ENCODE assay signal across 8 cellular contexts in genomic region chr6:13445005-13445743, GRCh38. TPM values are rescaled to one million over a fixed set of nuclear protein-coding genes. Genes with fewer than 3 reads are reported as not detected.
DNase-seq lines count a peak whose midpoint lies in the region; ATAC-seq and TF ChIP-seq lines count a peak whose summit lies in the region.

No MANE protein-coding gene starts in this region.

- ATAC-seq in HG03432 (IDR thresholded peaks at IDR 0.05; ENCODE audit: unreplicated experiment) = peak; percentile 57
- ATAC-seq in gastrocnemius medialis = peak; percentile 92 to 93

- H3K27ac Mint-ChIP-seq in activated CD4-positive, alpha-beta memory T cell treated with anti-CD3 and anti-CD28 coated beads, Interleukin-2, amount 10 ng/mL, durations not matched to agents 7 days and 5 days = no peak overlapping the region

- H2BK15ac ChIP-seq in neuronal stem cell (ENCODE audit: low read length) = no peak overlapping the region

- no peak overlapping the region for H3K23ac ChIP-seq in neuronal stem cell (ENCODE audit: low read depth, low read length, poor library complexity)

- H3K27me3 ChIP-seq in gastrocnemius medialis = no peaks in the 10 kb centered on the region
- no peaks in the 10 kb centered on the region for H3K27me3 ChIP-seq in neuronal stem cell (ENCODE audit: control insufficient read depth in 3 of 3, insufficient read depth in 3 of 3, low read depth in 1 of 3, low read length in 3 of 3)

- no peak overlapping the region for H4K8ac ChIP-seq in neuronal stem cell (ENCODE audit: low read depth, low read length)

- TF ChIP-seq POLR2A in gastrocnemius medialis (IDR thresholded peaks at IDR 0.05) = no peak

- H3K4me1 ChIP-seq in gastrocnemius medialis (peaks cover 51 to 63% of the 10 kb centered on the region in 2 donors), neuronal stem cell (ENCODE audit: control insufficient read depth in 2 of 2, insufficient read depth in 1 of 2, low read depth in 1 of 2, low read length in 2 of 2) (peaks cover 0 to 3% of the 10 kb centered on the region in 2 donors)

- no peak overlapping the region for H3K9ac ChIP-seq in neuronal stem cell (ENCODE audit: low read depth, low read length, poor library complexity)

- H2AFZ ChIP-seq in neuronal stem cell (ENCODE audit: low read length) = no peak overlapping the region

- no peak overlapping the region for H2BK5ac ChIP-seq in neuronal stem cell (ENCODE audit: low read length)

- no peak overlapping the region for H3K18ac ChIP-seq in neuronal stem cell (ENCODE audit: low read length)

- H3K4me3 ChIP-seq in AG10803 (ENCODE audit: low read length) (no peak overlapping the region), gastrocnemius medialis (peak overlapping the region in 3 of 4 donors; percentile 10 to 38 (median 24)), neuronal stem cell (ENCODE audit: low read length in 2 of 2) (no peak overlapping the region)

- no peaks in the 10 kb centered on the region for H3K36me3 Mint-ChIP-seq in activated CD4-positive, alpha-beta memory T cell treated with anti-CD3 and anti-CD28 coated beads, Interleukin-2, amount 10 ng/mL, durations not matched to agents 7 days and 5 days (ENCODE audit: low read depth)

- H3K79me1 ChIP-seq in neuronal stem cell (ENCODE audit: low read depth, low read length) = no peaks in the 10 kb centered on the region

- H3K14ac ChIP-seq in neuronal stem cell (ENCODE audit: low read length) = no peak overlapping the region

- peaks cover 15% of the 10 kb centered on the region for H3K4me1 Mint-ChIP-seq in activated CD4-positive, alpha-beta memory T cell treated with anti-CD3 and anti-CD28 coated beads, Interleukin-2, amount 10 ng/mL, durations not matched to agents 7 days and 5 days

- no peaks in the 10 kb centered on the region for H3K9me3 ChIP-seq in gastrocnemius medialis
- peaks cover 0 to 4% of the 10 kb centered on the region in 2 donors for H3K9me3 ChIP-seq in neuronal stem cell (replicated peaks in 1 of 2; ENCODE audit: control insufficient read depth in 2 of 2, insufficient read depth in 1 of 2, low read depth in 1 of 2, low read length in 2 of 2)

- no peak overlapping the region for H3K4me2 ChIP-seq in neuronal stem cell (ENCODE audit: insufficient read depth, low read length, poor library complexity, severe bottlenecking)

- H3K4ac ChIP-seq in neuronal stem cell (ENCODE audit: low read length) = no peak overlapping the region

- no peak overlapping the region for H4K91ac ChIP-seq in neuronal stem cell (ENCODE audit: low read depth, low read length, poor library complexity)

- DNase-seq in AG10803 (ENCODE audit: low read depth) = peak; percentile 49
- DNase-seq in RPMI8226 = peak; percentile 99
- peak in 29 of 42 donors; percentile 26 to 76 (median 52) for DNase-seq in head of caudate nucleus
- DNase-seq in gastrocnemius medialis = peak; percentile 64 to 73
- DNase-seq in activated CD4-positive, alpha-beta memory T cell treated with anti-CD3 and anti-CD28 coated beads, Interleukin-2, amount 10 ng/mL, durations not matched to agents 7 days and 5 days = no peak
- DNase-seq in GM19240 (ENCODE audit: insufficient read length, low spot score) = no peak
- DNase-seq in neuronal stem cell (ENCODE audit: low spot score) = no peak

- in situ Hi-C loops in gastrocnemius medialis (cut with MboI; ENCODE audit: low sequenced_read_pairs in 4 of 4) = no loop called here

- WGBS in neuronal stem cell (ENCODE audit: extremely low coverage in 2 of 2, insufficient read length in 2 of 2, insufficient replicate concordance in 1 of 2), 2 donors = no CpG with 5 or more reads among the region's 9 CpGs

- no peaks in the 10 kb centered on the region for H3K36me3 ChIP-seq in gastrocnemius medialis
- H3K36me3 ChIP-seq in neuronal stem cell (replicated peaks in 1 of 2; ENCODE audit: control insufficient read depth in 2 of 2, insufficient read depth in 2 of 2, low read length in 2 of 2) = no peaks in the 10 kb centered on the region

- intact Hi-C loops in head of caudate nucleus (cut with DNase I) = no loop called here
- intact Hi-C loops in gastrocnemius medialis (cut with DNase I; ENCODE audit: low total_unique reads) = loop anchor here (5.0 kb wide), 1 partner anchor 42 kb away; the partner anchor contains the start of gene GFOD1

- POLR2A ChIA-PET in activated CD4-positive, alpha-beta memory T cell treated with anti-CD3 and anti-CD28 coated beads, Interleukin-2, amount 10 ng/mL, durations not matched to agents 7 days and 5 days (lab: Charles Lee) = interaction anchor here (1.1 kb wide), 1 partner anchor 116 kb away, joined by 3 read pairs; no protein-coding TSS in a partner anchor

- CTCF ChIA-PET in activated CD4-positive, alpha-beta memory T cell treated with anti-CD3 and anti-CD28 coated beads, Interleukin-2, amount 10 ng/mL, durations not matched to agents 7 days and 5 days (lab: Charles Lee) = no interaction called here

- no peaks in the 10 kb centered on the region for H3K9me3 Mint-ChIP-seq in activated CD4-positive, alpha-beta memory T cell treated with anti-CD3 and anti-CD28 coated beads, Interleukin-2, amount 10 ng/mL, durations not matched to agents 7 days and 5 days

- H3K27me3 Mint-ChIP-seq in activated CD4-positive, alpha-beta memory T cell treated with anti-CD3 and anti-CD28 coated beads, Interleukin-2, amount 10 ng/mL, durations not matched to agents 7 days and 5 days = no peaks in the 10 kb centered on the region

- H2AK5ac ChIP-seq in neuronal stem cell (ENCODE audit: low read depth, low read length) = no peak overlapping the region

- no peak overlapping the region for H2BK120ac ChIP-seq in neuronal stem cell (ENCODE audit: low read depth, low read length)

- H3K4me3 Mint-ChIP-seq in activated CD4-positive, alpha-beta memory T cell treated with anti-CD3 and anti-CD28 coated beads, Interleukin-2, amount 10 ng/mL, durations not matched to agents 7 days and 5 days = no peak overlapping the region

- no peak for TF ChIP-seq CTCF in AG10803 (conservative IDR thresholded peaks at IDR 0.05; ENCODE audit: low read length)
- TF ChIP-seq CTCF in gastrocnemius medialis (IDR thresholded peaks at IDR 0.05 in 4 of 5, conservative IDR thresholded peaks at IDR 0.05 in 1 of 5) = no peak

- H2BK12ac ChIP-seq in neuronal stem cell (ENCODE audit: low read length) = no peak overlapping the region

- H3K27ac ChIP-seq in gastrocnemius medialis (peak overlapping the region; percentile 72 to 89 (median 82)), neuronal stem cell (replicated peaks; ENCODE audit: low read length) (no peak overlapping the region)

RNA-seq across cellular contexts. Expression of gene GFOD1, which starts 42.2 kb away (rescaled TPM):
- total RNA-seq in gastrocnemius medialis = 10 to 100 TPM in 3 of 4 donors, 1 to 10 TPM in 1; 9.0 to 31.8 (median 16.9) TPM
- total RNA-seq in activated CD4-positive, alpha-beta memory T cell treated with anti-CD3 and anti-CD28 coated beads, Interleukin-2, amount 10 ng/mL, durations not matched to agents 7 days and 5 days = 1 to 10 TPM; 3.0 TPM
- 1.3 TPM for polyA plus RNA-seq in neuronal stem cell (2013, experiment 1 of 2)
- polyA plus RNA-seq in neuronal stem cell (2013, experiment 2 of 2) = 1.4 TPM

Comparison
In these comparisons a context has a peak if more than half of its experiments do, and no peak if none do; other contexts are left out.
1. DNase-seq: peak in AG10803 (single experiment), RPMI8226 (single experiment), head of caudate nucleus (29 of 42) and gastrocnemius medialis (2 of 2); none in activated CD4-positive, alpha-beta memory T cell treated with anti-CD3 and anti-CD28 coated beads, Interleukin-2, amount 10 ng/mL, durations not matched to agents 7 days and 5 days (single experiment), GM19240 (single experiment) and neuronal stem cell (single experiment).
2. H3K4me3 ChIP-seq: peak in gastrocnemius medialis (3 of 4); none in AG10803 (single experiment) and neuronal stem cell (0 of 2).